2 cellular contexts compared by ENCODE assay signal in the genomic region with DNA sequence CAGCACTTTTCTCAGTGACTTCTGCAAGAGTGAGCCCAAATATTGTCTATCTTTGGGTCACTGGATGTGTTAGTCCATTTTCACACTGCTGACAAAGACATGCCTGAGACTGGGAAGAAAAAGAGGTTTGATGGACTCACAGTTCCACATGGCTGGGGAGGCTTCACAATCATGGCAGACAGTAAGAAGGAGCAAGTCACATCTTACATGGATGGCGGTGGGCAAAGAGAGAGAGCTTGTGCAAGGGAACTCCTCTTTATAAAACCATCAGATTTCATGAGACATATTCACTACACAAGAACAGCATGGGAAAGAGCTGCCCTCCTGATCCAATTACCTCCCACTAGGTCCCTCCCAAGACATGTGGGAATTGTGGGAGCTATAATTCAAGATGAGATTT.
TF ChIP-seq lines count a peak whose summit lies in the region.

No MANE protein-coding gene starts in this region.

TF ChIP-seq in HCT116, 20 proteins besides CTCF, POLR2A, EP300 and RAD21:
- TF ChIP-seq EZH2 (IDR thresholded peaks at IDR 0.05), result no peak
- no peak for TF ChIP-seq CEBPB (IDR thresholded peaks at IDR 0.05; ENCODE audit: low read depth)
- TF ChIP-seq CBX3 (IDR thresholded peaks at IDR 0.05; ENCODE audit: low read depth), result no peak
- no peak for TF ChIP-seq YY1 (IDR thresholded peaks at IDR 0.05; ENCODE audit: extremely low read depth, insufficient replicate concordance, low read depth, low read length)
- TF ChIP-seq, protein P1, sequence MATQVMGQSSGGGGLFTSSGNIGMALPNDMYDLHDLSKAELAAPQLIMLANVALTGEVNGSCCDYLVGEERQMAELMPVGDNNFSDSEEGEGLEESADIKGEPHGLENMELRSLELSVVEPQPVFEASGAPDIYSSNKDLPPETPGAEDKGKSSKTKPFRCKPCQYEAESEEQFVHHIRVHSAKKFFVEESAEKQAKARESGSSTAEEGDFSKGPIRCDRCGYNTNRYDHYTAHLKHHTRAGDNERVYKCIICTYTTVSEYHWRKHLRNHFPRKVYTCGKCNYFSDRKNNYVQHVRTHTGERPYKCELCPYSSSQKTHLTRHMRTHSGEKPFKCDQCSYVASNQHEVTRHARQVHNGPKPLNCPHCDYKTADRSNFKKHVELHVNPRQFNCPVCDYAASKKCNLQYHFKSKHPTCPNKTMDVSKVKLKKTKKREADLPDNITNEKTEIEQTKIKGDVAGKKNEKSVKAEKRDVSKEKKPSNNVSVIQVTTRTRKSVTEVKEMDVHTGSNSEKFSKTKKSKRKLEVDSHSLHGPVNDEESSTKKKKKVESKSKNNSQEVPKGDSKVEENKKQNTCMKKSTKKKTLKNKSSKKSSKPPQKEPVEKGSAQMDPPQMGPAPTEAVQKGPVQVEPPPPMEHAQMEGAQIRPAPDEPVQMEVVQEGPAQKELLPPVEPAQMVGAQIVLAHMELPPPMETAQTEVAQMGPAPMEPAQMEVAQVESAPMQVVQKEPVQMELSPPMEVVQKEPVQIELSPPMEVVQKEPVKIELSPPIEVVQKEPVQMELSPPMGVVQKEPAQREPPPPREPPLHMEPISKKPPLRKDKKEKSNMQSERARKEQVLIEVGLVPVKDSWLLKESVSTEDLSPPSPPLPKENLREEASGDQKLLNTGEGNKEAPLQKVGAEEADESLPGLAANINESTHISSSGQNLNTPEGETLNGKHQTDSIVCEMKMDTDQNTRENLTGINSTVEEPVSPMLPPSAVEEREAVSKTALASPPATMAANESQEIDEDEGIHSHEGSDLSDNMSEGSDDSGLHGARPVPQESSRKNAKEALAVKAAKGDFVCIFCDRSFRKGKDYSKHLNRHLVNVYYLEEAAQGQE (IDR thresholded peaks at IDR 0.05; ENCODE audit: low read depth), result no peak
- no peak for TF ChIP-seq MAX (IDR thresholded peaks at IDR 0.05)
- TF ChIP-seq JUND (IDR thresholded peaks at IDR 0.05), result no peak
- no peak for TF ChIP-seq EGR1 (IDR thresholded peaks at IDR 0.05; ENCODE audit: low read depth)
- no peak for TF ChIP-seq POLR2AphosphoS5 (IDR thresholded peaks at IDR 0.05; ENCODE audit: low read depth, low read length)
- no peak for TF ChIP-seq FOSL1 (IDR thresholded peaks at IDR 0.05; ENCODE audit: low read depth)
- no peak for TF ChIP-seq SRF (IDR thresholded peaks at IDR 0.05; ENCODE audit: low read depth)
- no peak for TF ChIP-seq EZH2phosphoT487 (IDR thresholded peaks at IDR 0.05; ENCODE audit: borderline replicate concordance)
- TF ChIP-seq ATF3 (IDR thresholded peaks at IDR 0.05), result no peak
- no peak for TF ChIP-seq ZFX (IDR thresholded peaks at IDR 0.05)
- no peak for TF ChIP-seq ELF1 (IDR thresholded peaks at IDR 0.05; ENCODE audit: borderline replicate concordance, low read depth)
- no peak for TF ChIP-seq TCF7L2 (IDR thresholded peaks at IDR 0.05; ENCODE audit: borderline replicate concordance, extremely low read depth, insufficient read depth, insufficient read length)
- no peak for TF ChIP-seq SP1 (IDR thresholded peaks at IDR 0.05; ENCODE audit: low read depth)
- TF ChIP-seq ZNF274 (IDR thresholded peaks at IDR 0.05; ENCODE audit: low read depth, low read length), result no peak
- no peak for TF ChIP-seq SIN3A (IDR thresholded peaks at IDR 0.05; ENCODE audit: low read depth)

TF ChIP-seq in IMR-90, 13 proteins besides CTCF, POLR2A, EP300 and RAD21:
- TF ChIP-seq RCOR1 (IDR thresholded peaks at IDR 0.05; ENCODE audit: insufficient replicate concordance, low read length), result no peak
- TF ChIP-seq BHLHE40 (IDR thresholded peaks at IDR 0.05; ENCODE audit: low read depth, low read length), result no peak
